1 cellular context compared by ENCODE assay signal in the genomic region with DNA sequence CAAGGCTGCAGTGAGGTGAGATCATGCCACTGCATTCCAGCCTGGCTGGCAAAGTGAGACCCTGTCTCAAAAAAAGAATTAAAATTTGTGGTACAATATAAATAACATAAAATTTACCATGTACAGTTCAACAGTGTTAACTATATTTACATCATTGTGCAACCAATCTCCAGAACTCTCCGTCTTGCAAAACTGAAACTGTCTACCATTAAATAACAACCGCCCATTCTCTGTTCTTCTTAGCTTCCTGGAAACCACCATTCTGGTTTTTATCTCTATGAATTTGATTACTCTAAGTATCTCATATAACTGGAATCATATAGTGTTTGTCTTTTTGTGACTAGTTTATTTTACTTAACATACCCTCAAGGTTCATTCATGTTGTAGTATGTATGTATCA.
TF ChIP-seq lines count a peak whose summit lies in the region.

No MANE protein-coding gene starts in this region.

TF ChIP-seq in GM12878, 131 proteins besides CTCF, POLR2A, EP300 and RAD21 (continued from another document):
- TF ChIP-seq NFIC (IDR thresholded peaks at IDR 0.05; ENCODE audit: low read depth, low read length): 0 out of 2 replicates have a peak, but pooled peaks have one; percentile 31
- no peak for TF ChIP-seq MYC (IDR thresholded peaks at IDR 0.05; ENCODE audit: insufficient read depth, insufficient read length, insufficient replicate concordance, low read length, severe bottlenecking)
- 0 out of 4 replicates have a peak, but pooled peaks of 1 of the 2 experiments have one; percentile 38 for TF ChIP-seq IKZF2 (IDR thresholded peaks at IDR 0.05)
- TF ChIP-seq DPF2 (IDR thresholded peaks at IDR 0.05): 0 out of 2 replicates have a peak, but pooled peaks have one; percentile 41
- TF ChIP-seq MTA2 (IDR thresholded peaks at IDR 0.05; ENCODE audit: low read depth): peak; percentile 48; the same call in 1 of the 2 replicates
- peak; percentile 52 for TF ChIP-seq RUNX3 (IDR thresholded peaks at IDR 0.05; ENCODE audit: low read length)
TF ChIP-seq in GM12878: peak in this region for 8.
